19 cellular contexts compared by ENCODE assay signal in genomic region chr7:30452278-30452930, GRCh38. TPM values are rescaled to one million over a fixed set of nuclear protein-coding genes. Genes with fewer than 3 reads are reported as not detected.
A peak's percentile ranks its signal among the peaks of the same experiment; 100 is the strongest.
DNase-seq lines count a peak whose midpoint lies in the region; ATAC-seq and TF ChIP-seq lines count a peak whose summit lies in the region.
"Had no signal": no experiment of that assay in that cellular context is flagged by ENCODE, and none has a peak within 500 bp of the region (broad histone marks: within the 10 kb centered on the region; RNA-seq: fewer than 3 reads in every experiment).

No MANE protein-coding gene starts in this region.

- no peak overlapping the region for H4K8ac ChIP-seq in neuronal stem cell (ENCODE audit: low read depth, low read length)

- no peaks in the 10 kb centered on the region for H3K79me1 ChIP-seq in neuronal stem cell (ENCODE audit: low read depth, low read length)

- H3K27ac ChIP-seq in cardiac muscle cell (peak overlapping the region; percentile 57), neuronal stem cell (replicated peaks; ENCODE audit: low read length) (no peak overlapping the region), upper lobe of right lung (no peak overlapping the region)
- H3K27ac ChIP-seq: 22Rv1 had no signal

- no peak for DNase-seq in cardiac muscle cell (ENCODE audit: low read depth in 1 of 2, low spot score in 1 of 2)
- DNase-seq in left cardiac atrium = no peak
- DNase-seq in ELF-1 (ENCODE audit: low read depth, low spot score) = peak; percentile 43
- DNase-seq in neuronal stem cell (ENCODE audit: low spot score) = no peak
- DNase-seq in upper lobe of right lung = no peak
- DNase-seq in activated T-cell treated with anti-CD3 and anti-CD28 coated beads, Interleukin-2, amount 50 U/mL, for 1 hour = no peak
- DNase-seq: Calu3; CD4-positive, alpha-beta memory T cell; COR-L47; DMS53; EL; GF-D8; GOT3; H9 had no signal

- no peak overlapping the region for H2BK120ac ChIP-seq in neuronal stem cell (ENCODE audit: low read depth, low read length)

- H3K4ac ChIP-seq in neuronal stem cell (ENCODE audit: low read length) = no peak overlapping the region

- H3K36me3 ChIP-seq in cardiac muscle cell (peaks cover 19% of the 10 kb centered on the region), neuronal stem cell (replicated peaks in 1 of 2; ENCODE audit: control insufficient read depth in 2 of 2, insufficient read depth in 2 of 2, low read length in 2 of 2) (peaks cover 7 to 45% of the 10 kb centered on the region in 2 donors), upper lobe of right lung (peaks cover 99% of the 10 kb centered on the region)

- H3K4me3 ChIP-seq in cardiac muscle cell = no peak overlapping the region
- H3K4me3 ChIP-seq in neuronal stem cell (ENCODE audit: low read length in 2 of 2) = peak overlapping the region in 1 of 2 donors; percentile 21
- no peak overlapping the region for H3K4me3 ChIP-seq in upper lobe of right lung
- H3K4me3 ChIP-seq: BLaER1 had no signal

- H2AFZ ChIP-seq in neuronal stem cell (ENCODE audit: low read length) = no peak overlapping the region

- intact Hi-C loops in left cardiac atrium (cut with DNase I) = no loop called here
- intact Hi-C loops in upper lobe of right lung (cut with DNase I) = no loop called here

- H3K27me3 ChIP-seq in cardiac muscle cell (no peaks in the 10 kb centered on the region), neuronal stem cell (ENCODE audit: control insufficient read depth in 3 of 3, insufficient read depth in 3 of 3, low read depth in 1 of 3, low read length in 3 of 3) (no peaks in the 10 kb centered on the region), upper lobe of right lung (no peaks in the 10 kb centered on the region)
- H3K27me3 ChIP-seq: BLaER1 had no signal

- ATAC-seq in left cardiac atrium = no peak
- ATAC-seq in upper lobe of right lung = peak; percentile 19
- ATAC-seq in HG02970 (IDR thresholded peaks at IDR 0.05; ENCODE audit: low FRiP score, unreplicated experiment) = no peak
- ATAC-seq in GM18519 (IDR thresholded peaks at IDR 0.05; ENCODE audit: low FRiP score, unreplicated experiment) = no peak
- ATAC-seq: HCT116 had no signal

- no peak overlapping the region for H3K23ac ChIP-seq in neuronal stem cell (ENCODE audit: low read depth, low read length, poor library complexity)

- H3K9ac ChIP-seq in neuronal stem cell (ENCODE audit: low read depth, low read length, poor library complexity) = peak overlapping the region; percentile 61
- H3K9ac ChIP-seq: BLaER1 had no signal

- H2BK12ac ChIP-seq in neuronal stem cell (ENCODE audit: low read length) = no peak overlapping the region

- no peak overlapping the region for H2BK5ac ChIP-seq in neuronal stem cell (ENCODE audit: low read length)

- no peaks in the 10 kb centered on the region for H3K9me3 ChIP-seq in cardiac muscle cell (ENCODE audit: low read depth)
- no peaks in the 10 kb centered on the region for H3K9me3 ChIP-seq in neuronal stem cell (replicated peaks in 1 of 2; ENCODE audit: control insufficient read depth in 2 of 2, insufficient read depth in 1 of 2, low read depth in 1 of 2, low read length in 2 of 2)
- H3K9me3 ChIP-seq in upper lobe of right lung = no peaks in the 10 kb centered on the region
- H3K9me3 ChIP-seq: BLaER1 had no signal

- no peak overlapping the region for H2AK5ac ChIP-seq in neuronal stem cell (ENCODE audit: low read depth, low read length)

- H3K4me2 ChIP-seq in neuronal stem cell (ENCODE audit: insufficient read depth, low read length, poor library complexity, severe bottlenecking) = no peak overlapping the region

- no peak for TF ChIP-seq CTCF in cardiac muscle cell (IDR thresholded peaks at IDR 0.05; ENCODE audit: low read depth, low read length)
- TF ChIP-seq CTCF in upper lobe of right lung (IDR thresholded peaks at IDR 0.05) = no peak

- H4K91ac ChIP-seq in neuronal stem cell (ENCODE audit: low read depth, low read length, poor library complexity) = peak overlapping the region; percentile 76

- H3K4me1 ChIP-seq in cardiac muscle cell (ENCODE audit: low read depth) (peaks cover 26% of the 10 kb centered on the region), neuronal stem cell (ENCODE audit: control insufficient read depth in 2 of 2, insufficient read depth in 1 of 2, low read depth in 1 of 2, low read length in 2 of 2) (no peaks in the 10 kb centered on the region), upper lobe of right lung (peaks cover 8% of the 10 kb centered on the region)

- H3K14ac ChIP-seq in neuronal stem cell (ENCODE audit: low read length) = no peak overlapping the region

- no peak overlapping the region for H2BK15ac ChIP-seq in neuronal stem cell (ENCODE audit: low read length)

- H3K18ac ChIP-seq in neuronal stem cell (ENCODE audit: low read length) = peak overlapping the region; percentile 54

- no CpG with 5 or more reads among the region's 27 CpGs for WGBS in neuronal stem cell (ENCODE audit: extremely low coverage in 2 of 2, insufficient read length in 2 of 2, insufficient replicate concordance in 1 of 2), 2 donors

RNA-seq across cellular contexts. Expression of gene NOD1, which starts 26.2 kb away (rescaled TPM):
- 38.6 and 79.6 TPM in 2 replicates for total RNA-seq in cardiac muscle cell
- polyA plus RNA-seq in cardiac muscle cell = 20.3 and 42.5 TPM in 2 replicates
- 10 to 100 TPM; 10.6 to 18.1 TPM for total RNA-seq in left cardiac atrium
- polyA plus RNA-seq in neuronal stem cell (2013, experiment 1 of 2) = 6.4 TPM
- polyA plus RNA-seq in neuronal stem cell (2013, experiment 2 of 2) = 6.4 TPM
- total RNA-seq in upper lobe of right lung = 43.5 TPM

RNA-seq across cellular contexts. Expression of gene GGCT, which starts 52.2 kb away (rescaled TPM):
- total RNA-seq in cardiac muscle cell (41.9 and 49.8 TPM in 2 replicates), left cardiac atrium (10 to 100 TPM; 22.0 to 31.7 TPM), upper lobe of right lung (25.6 TPM)
- polyA plus RNA-seq in cardiac muscle cell = 66.2 and 81.2 TPM in 2 replicates
- 84.3 TPM for polyA plus RNA-seq in neuronal stem cell (2013, experiment 1 of 2)
- 85.9 TPM for polyA plus RNA-seq in neuronal stem cell (2013, experiment 2 of 2)
